ENCODE assay signal across 23 cellular contexts in the genomic region with DNA sequence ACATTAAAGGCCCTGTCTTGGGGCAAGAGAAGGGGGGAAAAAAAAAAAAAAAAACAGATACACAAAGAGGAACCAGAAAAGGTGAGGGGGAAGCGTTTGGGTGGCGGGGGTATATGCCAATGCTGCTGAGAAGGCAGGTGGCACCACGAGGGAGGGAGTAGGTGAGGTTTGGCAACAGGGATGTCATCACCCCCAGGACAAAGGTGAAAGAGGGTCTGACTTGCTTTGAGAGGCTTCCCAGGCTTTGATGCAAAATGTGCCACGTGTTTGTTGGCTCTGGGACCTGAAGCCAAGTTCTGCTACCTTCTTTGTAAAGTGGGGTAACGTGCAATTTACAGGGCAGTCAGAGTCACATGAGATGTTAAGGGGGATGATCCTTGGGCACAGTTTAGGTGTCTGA. TPM values are rescaled to one million over a fixed set of nuclear protein-coding genes. Genes with fewer than 3 reads are reported as not detected.
DNase-seq lines count a peak whose midpoint lies in the region; ATAC-seq, FAIRE-seq and TF ChIP-seq lines count a peak whose summit lies in the region.
"Had no signal": no experiment of that assay in that cellular context is flagged by ENCODE, and none has a peak within 500 bp of the region (broad histone marks: within the 10 kb centered on the region; RNA-seq: fewer than 3 reads in every experiment).

No MANE protein-coding gene starts in this region.

- TF ChIP-seq EP300 in HepG2 (IDR thresholded peaks at IDR 0.05; ENCODE audit: low read depth in 2 of 2, low read length in 2 of 2) (no peak), HepG2 (CRISPR knock-in tag; IDR thresholded peaks at IDR 0.05; ENCODE audit: borderline replicate concordance) (no peak)

- H3K27me3 Mint-ChIP-seq in activated naive CD8-positive, alpha-beta T cell treated with anti-CD3 and anti-CD28 coated beads, Interleukin-2, amount 50 U/mL, for 24 hours, result peaks cover 7% of the 10 kb centered on the region
- no peaks in the 10 kb centered on the region for H3K27me3 Mint-ChIP-seq in activated naive CD8-positive, alpha-beta T cell treated with anti-CD3 and anti-CD28 coated beads for 36 hours
- H3K27me3 Mint-ChIP-seq in nephron (ENCODE audit: low read depth), result no peaks in the 10 kb centered on the region

- peak overlapping the region; percentile 59 for H3K27ac Mint-ChIP-seq in activated naive CD8-positive, alpha-beta T cell treated with anti-CD3 and anti-CD28 coated beads, Interleukin-2, amount 50 U/mL, for 24 hours
- H3K27ac Mint-ChIP-seq in activated naive CD8-positive, alpha-beta T cell treated with anti-CD3 and anti-CD28 coated beads for 36 hours, result no peak overlapping the region
- no peak overlapping the region for H3K27ac Mint-ChIP-seq in nephron
- H3K27ac Mint-ChIP-seq: CD4-positive, CD25-positive, alpha-beta regulatory T cell had no signal

- intact Hi-C loops in HepG2 (cut with micrococcal nuclease; ENCODE audit: unreplicated experiment), result no loop called here

- TF ChIP-seq POLR2A in HepG2 (IDR thresholded peaks at IDR 0.05; ENCODE audit: insufficient read depth in 1 of 2, low read depth in 2 of 2, low read length in 2 of 2), result no peak

- BruUV-seq in HepG2 (replicated peaks; lab: Mats Ljungman, UMichigan), result no TSS peak

- H3K4me1 ChIP-seq in HepG2 (ENCODE audit: insufficient read depth, low read length), result peaks cover 21% of the 10 kb centered on the region
- H3K4me1 ChIP-seq: BE2C had no signal

- H3K4me3 Mint-ChIP-seq in activated naive CD8-positive, alpha-beta T cell treated with anti-CD3 and anti-CD28 coated beads, Interleukin-2, amount 50 U/mL, for 24 hours, result no peak overlapping the region
- no peak overlapping the region for H3K4me3 Mint-ChIP-seq in activated naive CD8-positive, alpha-beta T cell treated with anti-CD3 and anti-CD28 coated beads for 36 hours
- H3K4me3 Mint-ChIP-seq in nephron, result peak overlapping the region in 2 of 3 experiments; percentile 32 to 45

- CTCF ChIA-PET in HepG2 (lab: Yijun Ruan, JAX; ENCODE audit: low intra/inter-chr PET ratio, low total read pairs), result no interaction called here

- TF ChIP-seq RAD21 in HepG2 (CRISPR knock-in tag; IDR thresholded peaks at IDR 0.05), result no peak

- in situ Hi-C loops in HepG2 (cut with HindIII; ENCODE audit: extremely low pct_ligation_motif_present, low pct_unique_long_range_greater_than_20kb), result no loop called here

- H2AFZ ChIP-seq in HepG2 (ENCODE audit: low read length), result no peak overlapping the region

- no peaks in the 10 kb centered on the region for H3K9me3 Mint-ChIP-seq in activated naive CD8-positive, alpha-beta T cell treated with anti-CD3 and anti-CD28 coated beads, Interleukin-2, amount 50 U/mL, for 24 hours
- H3K9me3 Mint-ChIP-seq in activated naive CD8-positive, alpha-beta T cell treated with anti-CD3 and anti-CD28 coated beads for 36 hours, result no peaks in the 10 kb centered on the region
- H3K9me3 Mint-ChIP-seq in nephron, result no peaks in the 10 kb centered on the region
- H3K9me3 Mint-ChIP-seq: CD4-positive, CD25-positive, alpha-beta regulatory T cell had no signal

- H3K79me2 ChIP-seq in HepG2 (ENCODE audit: insufficient read depth, low read length), result no peaks in the 10 kb centered on the region

- peaks cover 17% of the 10 kb centered on the region for H3K4me1 Mint-ChIP-seq in activated naive CD8-positive, alpha-beta T cell treated with anti-CD3 and anti-CD28 coated beads, Interleukin-2, amount 50 U/mL, for 24 hours
- H3K4me1 Mint-ChIP-seq in activated naive CD8-positive, alpha-beta T cell treated with anti-CD3 and anti-CD28 coated beads for 36 hours, result peaks cover 9% of the 10 kb centered on the region
- peaks cover 14% of the 10 kb centered on the region for H3K4me1 Mint-ChIP-seq in nephron

- FAIRE-seq in HepG2 (lab: Jason Lieb, UNC) (no peak), urothelium cell line (lab: Jason Lieb, UNC) (peak; percentile 5)
- FAIRE-seq: D721Med had no signal

- H3K36me3 ChIP-seq in HepG2 (replicated peaks in 1 of 2; ENCODE audit: control insufficient read depth in 1 of 2, insufficient read depth in 2 of 2, low read length in 2 of 2), result no peaks in the 10 kb centered on the region
- H3K36me3 ChIP-seq: BE2C had no signal

- TF ChIP-seq CTCF in HepG2 (CRISPR knock-in tag; IDR thresholded peaks at IDR 0.05), result no peak
- no peak for TF ChIP-seq CTCF in nephron (IDR thresholded peaks at IDR 0.05; ENCODE audit: unreplicated experiment in 3 of 3)

- H3K36me3 Mint-ChIP-seq in activated naive CD8-positive, alpha-beta T cell treated with anti-CD3 and anti-CD28 coated beads, Interleukin-2, amount 50 U/mL, for 24 hours (ENCODE audit: low read depth), result no peaks in the 10 kb centered on the region
- no peaks in the 10 kb centered on the region for H3K36me3 Mint-ChIP-seq in activated naive CD8-positive, alpha-beta T cell treated with anti-CD3 and anti-CD28 coated beads for 36 hours
- peaks cover 16% of the 10 kb centered on the region for H3K36me3 Mint-ChIP-seq in nephron (ENCODE audit: low read depth)
- H3K36me3 Mint-ChIP-seq: CD4-positive, CD25-positive, alpha-beta regulatory T cell had no signal

- 43% methylated on average over 5 of the region's 5 CpGs for WGBS in HepG2 (ENCODE audit: low lambda C conversion rate)

- no peak overlapping the region for H3K4me2 ChIP-seq in HepG2 (ENCODE audit: low read depth, low read length)

- no peak for DNase-seq in activated naive CD8-positive, alpha-beta T cell treated with anti-CD3 and anti-CD28 coated beads, Interleukin-2, amount 50 U/mL, for 24 hours
- no peak for DNase-seq in activated naive CD8-positive, alpha-beta T cell treated with anti-CD3 and anti-CD28 coated beads for 36 hours
- no peak for DNase-seq in HepG2 (ENCODE audit: low spot score)
- DNase-seq in urothelium cell line (ENCODE audit: low spot score), result no peak
- no peak for DNase-seq in T-helper 2 cell
- no peak for DNase-seq in NCI-H524 (lab: John Stamatoyannopoulos, UW)
- DNase-seq: BE2C; CD4-positive, CD25-positive, alpha-beta regulatory T cell; H7; Kasumi-1; MV-4-11; NCI-H1105 treated with DMSO at 0.1 percent for 48 hours; NCI-H146; NCI-H1930; NCI-H446; NCI-H526; SHP77 treated with DMSO at 0.1 percent for 48 hours had no signal

- no peak overlapping the region for H3K27ac ChIP-seq in HepG2 (ENCODE audit: extremely low read length, insufficient read depth, low read length)
- H3K27ac ChIP-seq: 22Rv1, RWPE1 had no signal

- POLR2A ChIA-PET in HepG2 (lab: Yijun Ruan, JAX), result no interaction called here

- H3K4me3 ChIP-seq in HepG2 (replicated peaks in 1 of 3; ENCODE audit: insufficient read depth in 1 of 3, low read depth in 2 of 3, low read length in 3 of 3), result no peak overlapping the region

- peaks cover 0 to 26% of the 10 kb centered on the region in 2 experiments; a peak in 2 of 5 replicates for H3K27me3 ChIP-seq in HepG2 (ENCODE audit: control insufficient read depth in 1 of 2, insufficient read depth in 2 of 2, low read length in 2 of 2)
- H3K27me3 ChIP-seq: BE2C had no signal

- no peak for ATAC-seq in activated naive CD8-positive, alpha-beta T cell treated with anti-CD3 and anti-CD28 coated beads, Interleukin-2, amount 50 U/mL, for 24 hours
- ATAC-seq in HepG2, result no peak
- ATAC-seq in GM19328 (IDR thresholded peaks at IDR 0.05; ENCODE audit: unreplicated experiment), result no peak
- ATAC-seq: Panc1 had no signal

- H3K9ac ChIP-seq in HepG2 (ENCODE audit: insufficient read depth, low read depth, low read length), result no peak overlapping the region

- no peaks in the 10 kb centered on the region for H3K9me3 ChIP-seq in HepG2 (ENCODE audit: low read length)

- no peaks in the 10 kb centered on the region for H4K20me1 ChIP-seq in HepG2 (ENCODE audit: insufficient read depth, low read length)

TF ChIP-seq in HepG2, 621 proteins besides CTCF, POLR2A, EP300 and RAD21:
- peak; percentile 17; the same call in 1 of the 2 replicates for TF ChIP-seq CEBPB (IDR thresholded peaks at IDR 0.05; ENCODE audit: borderline replicate concordance, low read depth, low read length)
- TF ChIP-seq, protein P1, sequence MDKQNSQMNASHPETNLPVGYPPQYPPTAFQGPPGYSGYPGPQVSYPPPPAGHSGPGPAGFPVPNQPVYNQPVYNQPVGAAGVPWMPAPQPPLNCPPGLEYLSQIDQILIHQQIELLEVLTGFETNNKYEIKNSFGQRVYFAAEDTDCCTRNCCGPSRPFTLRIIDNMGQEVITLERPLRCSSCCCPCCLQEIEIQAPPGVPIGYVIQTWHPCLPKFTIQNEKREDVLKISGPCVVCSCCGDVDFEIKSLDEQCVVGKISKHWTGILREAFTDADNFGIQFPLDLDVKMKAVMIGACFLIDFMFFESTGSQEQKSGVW (CRISPR knock-in tag; IDR thresholded peaks at IDR 0.05; ENCODE audit: borderline replicate concordance), result no peak

RNA-seq across cellular contexts. Expression of a gene that starts 4.1 kb away (rescaled TPM):
- total RNA-seq in activated naive CD8-positive, alpha-beta T cell treated with anti-CD3 and anti-CD28 coated beads for 36 hours, result under 1 TPM; 0.60 to 0.72 TPM
- total RNA-seq in HepG2 (2016; rRNA removed; fragmentation: Illumina TruSeq; extraction: Trizol), result 0.21 and 0.33 TPM in 2 replicates
- total RNA-seq in HepG2 (2016; cell fraction: cytosol; rRNA removed; fragmentation: Illumina TruSeq; extraction: Trizol; ENCODE audit: low read depth), result 0.97 and 1.2 TPM in 2 replicates
- total RNA-seq in HepG2 (2016; cell fraction: insoluble cytoplasmic fraction; rRNA removed; fragmentation: Illumina TruSeq; extraction: Trizol), result 0.16 and 0.22 TPM in 2 replicates
- total RNA-seq in HepG2 (2016; cell fraction: membrane; rRNA removed; fragmentation: Illumina TruSeq; extraction: Trizol), result 0.77 and 1.3 TPM in 2 replicates
- 0.12 and 0.13 TPM in 2 replicates for total RNA-seq in HepG2 (2016; cell fraction: nucleus; rRNA removed; fragmentation: Illumina TruSeq; extraction: Trizol)
- 1.9 and 2.5 TPM in 2 replicates for polyA plus RNA-seq in HepG2 (2011; rRNA removed)
- 0.96 and 1.0 TPM in 2 replicates for polyA plus RNA-seq in HepG2 (2011; cell fraction: cytosol; rRNA removed)
- polyA plus RNA-seq in HepG2 (2011; cell fraction: nucleus; rRNA removed), result 1.5 and 1.6 TPM in 2 replicates
- 0.58 and 1.1 TPM in 2 replicates for polyA plus RNA-seq in HepG2 (2012)
- 0.79 and 1.7 TPM in 2 replicates for polyA plus RNA-seq in HepG2 (2016; cell fraction: cytosol; fragmentation: Illumina TruSeq; extraction: Trizol; ENCODE audit: low read depth)
- 0.34 and 0.50 TPM in 2 replicates for polyA plus RNA-seq in HepG2 (2016; cell fraction: insoluble cytoplasmic fraction; fragmentation: Illumina TruSeq; extraction: Trizol; ENCODE audit: low read depth)
- 1.0 and 1.3 TPM in 2 replicates for polyA plus RNA-seq in HepG2 (2016; cell fraction: membrane; fragmentation: Illumina TruSeq; extraction: Trizol; ENCODE audit: low read depth)
- polyA plus RNA-seq in HepG2 (2016; cell fraction: nucleus; fragmentation: Illumina TruSeq; extraction: Trizol; ENCODE audit: insufficient read depth, low read depth), result 0.42 and 0.67 TPM in 2 replicates
- polyA minus RNA-seq in HepG2 (2011; rRNA and poly(A)+ RNA removed; ENCODE audit: low replicate concordance), result 0.72 and 0.86 TPM in 2 replicates
- 0.69 and 0.70 TPM in 2 replicates for polyA minus RNA-seq in HepG2 (2011; cell fraction: cytosol; rRNA and poly(A)+ RNA removed)
- 0.77 and 1.6 TPM in 2 replicates for polyA minus RNA-seq in HepG2 (2011; cell fraction: nucleus; rRNA and poly(A)+ RNA removed)

Comparison
In these comparisons a context has a peak if more than half of its experiments do, and no peak if none do; other contexts are left out.
1. H3K4me3 Mint-ChIP-seq: peak in nephron (2 of 3); none in activated naive CD8-positive, alpha-beta T cell treated with anti-CD3 and anti-CD28 coated beads, Interleukin-2, amount 50 U/mL, for 24 hours (single experiment) and activated naive CD8-positive, alpha-beta T cell treated with anti-CD3 and anti-CD28 coated beads for 36 hours (single experiment).